Comparison of ENCODE assay signal across 10 cellular contexts in genomic region chr20:10551732-10552724, GRCh38.
A peak's percentile ranks its signal among the peaks of the same experiment; 100 is the strongest.
DNase-seq lines count a peak whose midpoint lies in the region; ATAC-seq and TF ChIP-seq lines count a peak whose summit lies in the region.
"Had no signal": no experiment of that assay in that cellular context is flagged by ENCODE, and none has a peak within 500 bp of the region (broad histone marks: within the 10 kb centered on the region; RNA-seq: fewer than 3 reads in every experiment).

No MANE protein-coding gene starts in this region.

- no peaks in the 10 kb centered on the region for H3K36me3 ChIP-seq in body of pancreas (replicated peaks in 1 of 2; ENCODE audit: insufficient read depth in 1 of 2, low read depth in 2 of 2)
- H3K36me3 ChIP-seq in prostate gland: no peaks in the 10 kb centered on the region
- H3K36me3 ChIP-seq: BE2C had no signal

- TF ChIP-seq POLR2A in body of pancreas (IDR thresholded peaks at IDR 0.05): no peak
- no peak for TF ChIP-seq POLR2A in prostate gland (IDR thresholded peaks at IDR 0.05)

- no peaks in the 10 kb centered on the region for H3K36me3 Mint-ChIP-seq in activated T-cell treated with anti-CD3 and anti-CD28 coated beads, Interleukin-2, amount 50 U/mL, for 72 hours (ENCODE audit: insufficient read depth in 2 of 2)
- peaks cover 4 to 9% of the 10 kb centered on the region in 2 donors for H3K36me3 Mint-ChIP-seq in stimulated activated naive B cell treated with anti-CD40 and anti-IgM and Interleukin-4, amounts not matched to agents 10 μg/mL and 1 μg/mL and 100 μg/mL, for 72 hours

- ATAC-seq in activated T-cell treated with anti-CD3 and anti-CD28 coated beads, Interleukin-2, amount 50 U/mL, for 72 hours (replicated peaks in 1 of 2): peak; percentile 29 to 49
- peak; percentile 62 for ATAC-seq in HG02973 (IDR thresholded peaks at IDR 0.05; ENCODE audit: unreplicated experiment)
- ATAC-seq in body of pancreas: no peak
- ATAC-seq in stimulated activated naive B cell treated with anti-CD40 and anti-IgM and Interleukin-4, amounts not matched to agents 10 μg/mL and 1 μg/mL and 100 μg/mL, for 72 hours (replicated peaks): peak; percentile 95 to 97
- ATAC-seq in HG03159 (IDR thresholded peaks at IDR 0.05; ENCODE audit: unreplicated experiment): no peak

- no peaks in the 10 kb centered on the region for H3K27me3 ChIP-seq in body of pancreas
- H3K27me3 ChIP-seq in prostate gland (replicated peaks; ENCODE audit: insufficient read depth): no peaks in the 10 kb centered on the region
- H3K27me3 ChIP-seq: BE2C had no signal

- peak in 1 of 2 donors; percentile 8 for DNase-seq in activated T-cell treated with anti-CD3 and anti-CD28 coated beads, Interleukin-2, amount 50 U/mL, for 72 hours
- DNase-seq in activated T-cell treated with anti-CD3 and anti-CD28 coated beads for 4 hours (no peak), body of pancreas (no peak), mucosa of gallbladder (ENCODE audit: low spot score) (no peak), prostate gland (ENCODE audit: low spot score) (no peak)
- DNase-seq in stimulated activated naive B cell treated with anti-CD40 and anti-IgM and Interleukin-4, amounts not matched to agents 10 μg/mL and 1 μg/mL and 100 μg/mL, for 72 hours: peak; percentile 46
- DNase-seq: BE2C had no signal

- H3K9me3 ChIP-seq in body of pancreas: no peaks in the 10 kb centered on the region
- no peaks in the 10 kb centered on the region for H3K9me3 ChIP-seq in prostate gland
- H3K9me3 ChIP-seq: BE2C had no signal

- TF ChIP-seq CTCF in body of pancreas (IDR thresholded peaks at IDR 0.05): no peak
- no peak for TF ChIP-seq CTCF in prostate gland (IDR thresholded peaks at IDR 0.05)

- no peak overlapping the region for H3K27ac Mint-ChIP-seq in activated T-cell treated with anti-CD3 and anti-CD28 coated beads, Interleukin-2, amount 50 U/mL, for 72 hours
- H3K27ac Mint-ChIP-seq in stimulated activated naive B cell treated with anti-CD40 and anti-IgM and Interleukin-4, amounts not matched to agents 10 μg/mL and 1 μg/mL and 100 μg/mL, for 72 hours: peak overlapping the region; percentile 66

- H3K27ac ChIP-seq in body of pancreas: peak overlapping the region; percentile 59 to 73 (median 68)
- H3K27ac ChIP-seq in prostate gland: no peak overlapping the region
- H3K27ac ChIP-seq: SK-N-MC had no signal

- H3K4me3 ChIP-seq in body of pancreas (no peak overlapping the region), prostate gland (no peak overlapping the region)
- H3K4me3 ChIP-seq: SK-N-MC had no signal

- H3K4me1 ChIP-seq in body of pancreas: peaks cover 57% of the 10 kb centered on the region
- no peaks in the 10 kb centered on the region for H3K4me1 ChIP-seq in prostate gland (replicated peaks)
- H3K4me1 ChIP-seq: BE2C had no signal

- no peaks in the 10 kb centered on the region for H3K9me3 Mint-ChIP-seq in activated T-cell treated with anti-CD3 and anti-CD28 coated beads, Interleukin-2, amount 50 U/mL, for 72 hours
- no peaks in the 10 kb centered on the region for H3K9me3 Mint-ChIP-seq in stimulated activated naive B cell treated with anti-CD40 and anti-IgM and Interleukin-4, amounts not matched to agents 10 μg/mL and 1 μg/mL and 100 μg/mL, for 72 hours

- 83 to 86% methylated on average over 8 of the region's 8 CpGs for WGBS in body of pancreas, 2 donors
- WGBS in prostate gland: 79% methylated on average over 8 of the region's 8 CpGs

- intact Hi-C loops in body of pancreas (cut with DNase I) (no loop called here), prostate gland (cut with DNase I) (loop anchor here (5.0 to 10.0 kb wide), 5 partner anchors 45 to 990 kb away; no protein-coding TSS in a partner anchor)

- H3K4me3 Mint-ChIP-seq in activated T-cell treated with anti-CD3 and anti-CD28 coated beads, Interleukin-2, amount 50 U/mL, for 72 hours: peak overlapping the region in 1 of 2 donors; percentile 44
- H3K4me3 Mint-ChIP-seq in stimulated activated naive B cell treated with anti-CD40 and anti-IgM and Interleukin-4, amounts not matched to agents 10 μg/mL and 1 μg/mL and 100 μg/mL, for 72 hours: peak overlapping the region; percentile 19 to 44

- H3K27me3 Mint-ChIP-seq in activated T-cell treated with anti-CD3 and anti-CD28 coated beads, Interleukin-2, amount 50 U/mL, for 72 hours (ENCODE audit: low read depth): no peaks in the 10 kb centered on the region
- H3K27me3 Mint-ChIP-seq in stimulated activated naive B cell treated with anti-CD40 and anti-IgM and Interleukin-4, amounts not matched to agents 10 μg/mL and 1 μg/mL and 100 μg/mL, for 72 hours: no peaks in the 10 kb centered on the region

- H3K4me1 Mint-ChIP-seq in activated T-cell treated with anti-CD3 and anti-CD28 coated beads, Interleukin-2, amount 50 U/mL, for 72 hours (ENCODE audit: low read depth): peaks cover 35% of the 10 kb centered on the region
- H3K4me1 Mint-ChIP-seq in stimulated activated naive B cell treated with anti-CD40 and anti-IgM and Interleukin-4, amounts not matched to agents 10 μg/mL and 1 μg/mL and 100 μg/mL, for 72 hours: peaks cover 28 to 44% of the 10 kb centered on the region in 2 donors

Comparison
In these comparisons a context has a peak if more than half of its experiments do, and no peak if none do; other contexts are left out.
1. ATAC-seq: peak in activated T-cell treated with anti-CD3 and anti-CD28 coated beads, Interleukin-2, amount 50 U/mL, for 72 hours (2 of 2), HG02973 (single experiment) and stimulated activated naive B cell treated with anti-CD40 and anti-IgM and Interleukin-4, amounts not matched to agents 10 μg/mL and 1 μg/mL and 100 μg/mL, for 72 hours (2 of 2); none in body of pancreas (single experiment) and HG03159 (single experiment).
2. H3K27ac ChIP-seq: peak in body of pancreas (4 of 4); none in prostate gland (0 of 2).